7 cellular contexts compared by ENCODE assay signal in the genomic region with DNA sequence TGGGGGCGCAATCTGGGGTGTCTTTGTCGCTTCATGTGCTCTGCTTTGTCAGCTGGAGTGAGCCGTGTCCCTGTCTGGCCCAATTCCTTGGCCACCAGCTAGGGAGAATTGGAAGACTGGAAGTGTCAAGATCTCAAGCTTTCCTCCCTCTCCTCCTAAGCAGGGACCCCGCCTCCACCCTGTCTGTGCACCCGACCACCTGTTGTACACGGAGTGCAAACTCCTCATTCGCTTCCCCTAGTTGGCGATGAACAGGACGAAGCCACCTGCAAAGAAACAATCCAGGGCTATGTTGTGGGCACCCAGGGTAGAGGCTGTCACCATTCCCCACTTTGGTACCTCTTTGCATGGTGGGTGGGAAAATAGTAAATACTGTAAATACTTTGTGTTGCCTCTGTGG.
DNase-seq lines count a peak whose midpoint lies in the region; ATAC-seq and TF ChIP-seq lines count a peak whose summit lies in the region.
"Had no signal": no experiment of that assay in that cellular context is flagged by ENCODE, and none has a peak within 500 bp of the region (broad histone marks: within the 10 kb centered on the region; RNA-seq: fewer than 3 reads in every experiment).

No MANE protein-coding gene starts in this region.

- H3K36me3 ChIP-seq in adipocyte (ENCODE audit: control insufficient read depth, insufficient read depth, low read length, severe bottlenecking): peaks cover 28% of the 10 kb centered on the region
- H3K36me3 ChIP-seq: uterus had no signal

- no peak for TF ChIP-seq CTCF in GM12864 (IDR thresholded peaks at IDR 0.05; ENCODE audit: low read depth, low read length, missing control alignments)

- H3K27me3 ChIP-seq in adipocyte (replicated peaks; ENCODE audit: control insufficient read depth, insufficient read depth, low read length): peaks cover 5% of the 10 kb centered on the region
- H3K27me3 ChIP-seq: dorsolateral prefrontal cortex, uterus had no signal

- H3K9ac ChIP-seq in adipocyte (ENCODE audit: low read length): no peak overlapping the region

- no peak for DNase-seq in GM12864 (ENCODE audit: low read depth)
- DNase-seq in adipocyte (ENCODE audit: low read depth): no peak
- no peak for DNase-seq in NCI-H1417 treated with DMSO at 0.1 percent for 48 hours (lab: John Stamatoyannopoulos, UW)
- DNase-seq: dorsolateral prefrontal cortex, NCI-H446 treated with DMSO at 0.1 percent for 48 hours, uterus had no signal

- ATAC-seq in GM18873 (IDR thresholded peaks at IDR 0.05; ENCODE audit: low FRiP score, unreplicated experiment): no peak

- H3K4me3 ChIP-seq in GM12864 (ENCODE audit: low read depth, low read length) (peak overlapping the region; percentile 99; the same call in 1 of the 2 replicates), adipocyte (ENCODE audit: low read length) (peak overlapping the region; percentile 98)

- H3K9me3 ChIP-seq in adipocyte (ENCODE audit: control insufficient read depth, low read length): no peaks in the 10 kb centered on the region
- H3K9me3 ChIP-seq: uterus had no signal

- H3K4me1 ChIP-seq in adipocyte (ENCODE audit: control insufficient read depth, insufficient read depth, low read length): peaks cover 27% of the 10 kb centered on the region
